Comparison of ENCODE assay signal across 9 cellular contexts in genomic region chr7:128167316-128167691, GRCh38.
A peak's percentile ranks its signal among the peaks of the same experiment; 100 is the strongest.
DNase-seq lines count a peak whose midpoint lies in the region; ATAC-seq, FAIRE-seq and TF ChIP-seq lines count a peak whose summit lies in the region.
"Had no signal": no experiment of that assay in that cellular context is flagged by ENCODE, and none has a peak within 500 bp of the region (broad histone marks: within the 10 kb centered on the region; RNA-seq: fewer than 3 reads in every experiment).

No MANE protein-coding gene starts in this region.

- H3K4me3 ChIP-seq in GM08714 (ENCODE audit: low read length) (peak overlapping the region; percentile 26; the same call in 1 of the 2 replicates), K562 (no peak overlapping the region), skin epidermis (peak overlapping the region; percentile 14 to 42 (median 19))

- no TSS peak for BruUV-seq in K562 (replicated peaks; lab: Mats Ljungman, UMichigan)

- H3K9me3 Mint-ChIP-seq in immature natural killer cell: peaks cover 0 to 5% (median 0%) of the 10 kb centered on the region in 6 donors

- H3K4me1 Mint-ChIP-seq in immature natural killer cell: peaks cover 11 to 25% of the 10 kb centered on the region in 2 donors

- H3K9me1 ChIP-seq in K562 (ENCODE audit: control insufficient read depth, insufficient read depth, low read length): peaks cover 4% of the 10 kb centered on the region

- no peak overlapping the region for H2AFZ ChIP-seq in K562 (ENCODE audit: low read depth, low read length)

- CTCF ChIA-PET in K562 (lab: Yijun Ruan, JAX; ENCODE audit: low intra/inter-chr PET ratio): no interaction called here

- H3K36me3 Mint-ChIP-seq in immature natural killer cell: peaks cover 0 to 4% (median 0%) of the 10 kb centered on the region in 3 donors

- peak; percentile 50 for ATAC-seq in K562
- ATAC-seq in GM19463 (IDR thresholded peaks at IDR 0.05; ENCODE audit: unreplicated experiment): no peak
- ATAC-seq in GM19324 (IDR thresholded peaks at IDR 0.05; ENCODE audit: low FRiP score, unreplicated experiment): no peak

- TF ChIP-seq POLR2A in K562 (conservative IDR thresholded peaks at IDR 0.05): no peak

- in situ Hi-C loops in K562 (cut with MboI): no loop called here

- H3K27me3 ChIP-seq in K562 (ENCODE audit: control insufficient read depth in 2 of 2, insufficient read depth in 2 of 2, low read length in 2 of 2): peaks cover 26 to 70% of the 10 kb centered on the region in 2 experiments; a peak in 4 of 5 replicates

- intact Hi-C loops in K562 (cut with micrococcal nuclease): no loop called here

- peaks cover 10% of the 10 kb centered on the region for H4K20me1 ChIP-seq in K562 (replicated peaks; ENCODE audit: control insufficient read depth, insufficient read depth, low read length)

- H3K4me1 ChIP-seq in K562 (replicated peaks in 1 of 2; ENCODE audit: control insufficient read depth in 2 of 2, insufficient read depth in 2 of 2, low read length in 2 of 2): peaks cover 0 to 24% of the 10 kb centered on the region in 2 experiments; a peak in 2 of 5 replicates

- no peak for TF ChIP-seq RAD21 in K562 (CRISPR knock-in tag; conservative IDR thresholded peaks at IDR 0.05 in 1 of 2, IDR thresholded peaks at IDR 0.05 in 1 of 2)

- no peaks in the 10 kb centered on the region for H3K9me3 ChIP-seq in K562 (replicated peaks; ENCODE audit: control insufficient read depth, insufficient read depth, low read depth, low read length)

- H3K79me2 ChIP-seq in K562 (ENCODE audit: control insufficient read depth, insufficient read depth, low read length): no peaks in the 10 kb centered on the region

- H3K27ac ChIP-seq in K562 (ENCODE audit: extremely low read depth, low read depth, low read length): no peak overlapping the region
- no peak overlapping the region for H3K27ac ChIP-seq in skin epidermis

- POLR2A ChIA-PET in K562 (lab: Yijun Ruan, JAX): no interaction called here

- no peak for TF ChIP-seq EP300 in K562 (IDR thresholded peaks at IDR 0.05; ENCODE audit: low read length)

- no peaks in the 10 kb centered on the region for H3K36me3 ChIP-seq in K562 (ENCODE audit: control insufficient read depth, insufficient read depth, low read length)

- no peak overlapping the region for H3K9ac ChIP-seq in K562 (ENCODE audit: insufficient read depth in 1 of 2, low read depth in 2 of 2, low read length in 2 of 2)

- no peak overlapping the region for H3K4me2 ChIP-seq in K562 (ENCODE audit: insufficient read depth, low read length)

- no peak for FAIRE-seq in K562 (lab: Jason Lieb, UNC)
- FAIRE-seq: GM18507 had no signal

- WGBS in K562 (ENCODE audit: insufficient coverage, low coverage, missing lambda C conversion rate): 6% methylated on average over 28 of the region's 38 CpGs

- TF ChIP-seq CTCF in K562 (IDR thresholded peaks at IDR 0.05 in 2 of 3, conservative IDR thresholded peaks at IDR 0.05 in 1 of 3; ENCODE audit: insufficient read depth in 2 of 3, low read depth in 1 of 3, low read length in 3 of 3): no peak

- peak; percentile 68 for DNase-seq in A172 (ENCODE audit: low spot score)
- peak; percentile 22 for DNase-seq in NCI-H460 (ENCODE audit: extremely low read depth, low read depth)
- DNase-seq in K562 (ENCODE audit: extremely low read depth in 1 of 4, low spot score in 3 of 4): peak; percentile 50 to 62 (median 57)
- DNase-seq in immature natural killer cell: peak in 1 of 3 donors; percentile 16

- H3K27ac Mint-ChIP-seq in immature natural killer cell: no peak overlapping the region

- peaks cover 11 to 30% (median 26%) of the 10 kb centered on the region in 3 donors for H3K27me3 Mint-ChIP-seq in immature natural killer cell (ENCODE audit: low read depth in 3 of 3)

- H3K4me3 Mint-ChIP-seq in immature natural killer cell: peak overlapping the region; percentile 30 to 72 (median 62)

TF ChIP-seq in K562, 482 proteins besides CTCF, POLR2A, EP300 and RAD21:
- peak; percentile 73 for TF ChIP-seq CREM (IDR thresholded peaks at IDR 0.05; ENCODE audit: low read depth)
- TF ChIP-seq VEZF1 (CRISPR knock-in tag; IDR thresholded peaks at IDR 0.05): peak; percentile 16; the same call in 1 of the 2 replicates
- TF ChIP-seq CREB1 (IDR thresholded peaks at IDR 0.05): peak; percentile 34; the same call in 1 of the 2 replicates
- TF ChIP-seq CREB1 (CRISPR knock-in tag; IDR thresholded peaks at IDR 0.05): no peak
- no peak for TF ChIP-seq FOS (IDR thresholded peaks at IDR 0.05; ENCODE audit: extremely low read depth, insufficient read length)
- TF ChIP-seq THRB (CRISPR knock-in tag; conservative IDR thresholded peaks at IDR 0.05): no peak
- no peak for TF ChIP-seq CEBPG (CRISPR knock-in tag; IDR thresholded peaks at IDR 0.05)
- TF ChIP-seq CEBPG (tag; conservative IDR thresholded peaks at IDR 0.05 in 1 of 2, IDR thresholded peaks at IDR 0.05 in 1 of 2): peak in 1 of 2 experiments; percentile 75; a peak in 2 of 4 replicates
- TF ChIP-seq SMAD1 (IDR thresholded peaks at IDR 0.05; ENCODE audit: low read depth, low read length, partially characterized antibody): no peak
- TF ChIP-seq MEF2A (IDR thresholded peaks at IDR 0.05; ENCODE audit: control insufficient read depth, low read depth, low read length): peak; percentile 85
